14 cellular contexts compared by ENCODE assay signal in genomic region chrX:49958727-49959126, GRCh38.
"Had no signal": no experiment of that assay in that cellular context is flagged by ENCODE, and none has a peak within 500 bp of the region (broad histone marks: within the 10 kb centered on the region; RNA-seq: fewer than 3 reads in every experiment).

No MANE protein-coding gene starts in this region.

- H3K27me3 Mint-ChIP-seq: activated CD4-positive, alpha-beta T cell treated with anti-CD3 and anti-CD28 coated beads, Interleukin-2, amount 10 ng/mL, durations not matched to agents 24 days and 14 days; activated T-helper 17 cell treated with anti-CD3 and anti-CD28 coated beads, Interleukin-2, amount 50 U/mL, for 72 hours had no signal

- H3K4me1 ChIP-seq: colonic mucosa, heart left ventricle, sigmoid colon, upper lobe of right lung had no signal

- H3K27ac ChIP-seq: colonic mucosa, heart left ventricle, sigmoid colon, upper lobe of right lung, WERI-Rb-1 had no signal

- DNase-seq: activated CD4-positive, alpha-beta T cell treated with anti-CD3 and anti-CD28 coated beads, Interleukin-2, amount 10 ng/mL, durations not matched to agents 24 days and 14 days; activated CD8-positive, alpha-beta memory T cell treated with anti-CD3 and anti-CD28 coated beads for 24 hours; activated naive CD4-positive, alpha-beta T cell treated with anti-CD3 and anti-CD28 coated beads, Interleukin-2, amount 50 U/mL, for 16 hours; colonic mucosa; effector CD4-positive, alpha-beta T cell; foreskin melanocyte; heart left ventricle; sigmoid colon; stimulated activated CD4-positive, alpha-beta T cell treated with anti-CD3 and anti-CD28 coated beads, Interleukin-2, amount 100 ng/mL, for 48 hours; stimulated activated naive CD8-positive, alpha-beta T cell treated with anti-CD3 and anti-CD28 coated beads, Interleukin-15, Interleukin-2, amounts not matched to agents 100 U/mL and 50 U/mL, for 24 hours; upper lobe of right lung; WERI-Rb-1 had no signal

- H3K9me3 Mint-ChIP-seq: activated CD4-positive, alpha-beta T cell treated with anti-CD3 and anti-CD28 coated beads, Interleukin-2, amount 10 ng/mL, durations not matched to agents 24 days and 14 days; activated T-helper 17 cell treated with anti-CD3 and anti-CD28 coated beads, Interleukin-2, amount 50 U/mL, for 72 hours had no signal

- ATAC-seq: activated T-helper 17 cell treated with anti-CD3 and anti-CD28 coated beads, Interleukin-2, amount 50 U/mL, for 72 hours; heart left ventricle; stimulated activated naive CD8-positive, alpha-beta T cell treated with anti-CD3 and anti-CD28 coated beads, Interleukin-15, Interleukin-2, amounts not matched to agents 100 U/mL and 50 U/mL, for 24 hours; upper lobe of right lung had no signal

- H3K36me3 ChIP-seq: colonic mucosa, heart left ventricle, sigmoid colon, upper lobe of right lung, WERI-Rb-1 had no signal

- H3K4me3 Mint-ChIP-seq: activated CD4-positive, alpha-beta T cell treated with anti-CD3 and anti-CD28 coated beads, Interleukin-2, amount 10 ng/mL, durations not matched to agents 24 days and 14 days; activated T-helper 17 cell treated with anti-CD3 and anti-CD28 coated beads, Interleukin-2, amount 50 U/mL, for 72 hours had no signal

- H3K9me3 ChIP-seq: colonic mucosa, heart left ventricle, sigmoid colon, upper lobe of right lung had no signal

- H3K4me1 Mint-ChIP-seq: activated CD4-positive, alpha-beta T cell treated with anti-CD3 and anti-CD28 coated beads, Interleukin-2, amount 10 ng/mL, durations not matched to agents 24 days and 14 days; activated T-helper 17 cell treated with anti-CD3 and anti-CD28 coated beads, Interleukin-2, amount 50 U/mL, for 72 hours had no signal

- H3K27ac Mint-ChIP-seq: activated CD4-positive, alpha-beta T cell treated with anti-CD3 and anti-CD28 coated beads, Interleukin-2, amount 10 ng/mL, durations not matched to agents 24 days and 14 days; activated T-helper 17 cell treated with anti-CD3 and anti-CD28 coated beads, Interleukin-2, amount 50 U/mL, for 72 hours had no signal

- H3K27me3 ChIP-seq: colonic mucosa, sigmoid colon, upper lobe of right lung had no signal

- H3K4me3 ChIP-seq: colonic mucosa, heart left ventricle, sigmoid colon, upper lobe of right lung had no signal

- FAIRE-seq: islet of Langerhans had no signal
